Comparison of ENCODE assay signal across 10 cellular contexts in the genomic region with DNA sequence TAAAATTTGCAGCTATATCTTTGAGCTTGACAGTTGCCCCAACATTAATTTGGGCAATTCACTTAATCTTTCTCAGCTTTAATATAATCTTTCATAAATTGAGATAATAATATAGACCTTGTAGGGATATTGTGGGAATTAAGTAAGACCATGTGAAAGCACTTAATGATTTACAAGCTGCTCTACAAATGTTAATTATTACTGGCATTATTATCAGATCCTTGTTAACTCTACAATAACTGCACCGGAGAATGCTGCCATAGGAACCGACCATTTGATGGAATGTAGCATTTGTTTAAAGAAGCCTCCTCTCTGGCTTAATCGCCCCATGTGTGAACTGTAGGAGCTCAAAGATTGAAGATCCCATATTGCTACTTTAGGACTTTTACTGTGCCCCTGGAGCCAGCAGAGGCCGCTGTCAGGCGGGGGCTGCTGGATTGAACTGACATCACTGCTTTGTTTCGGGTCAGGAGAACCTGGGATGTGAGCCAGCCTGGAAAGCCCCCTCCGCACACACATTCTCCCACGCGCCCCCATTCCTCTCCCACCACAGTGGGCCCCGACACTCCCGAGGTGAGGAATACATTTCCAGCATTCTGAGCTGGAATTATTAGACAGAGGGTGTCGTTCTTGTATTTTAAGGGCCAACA.
DNase-seq lines count a peak whose midpoint lies in the region; ATAC-seq, FAIRE-seq and TF ChIP-seq lines count a peak whose summit lies in the region.
"Had no signal": no experiment of that assay in that cellular context is flagged by ENCODE, and none has a peak within 500 bp of the region (broad histone marks: within the 10 kb centered on the region; RNA-seq: fewer than 3 reads in every experiment).

No MANE protein-coding gene starts in this region.

- H3K9me3 ChIP-seq in heart right ventricle = peaks cover 0 to 6% (median 0%) of the 10 kb centered on the region in 11 donors

- H3K4me3 ChIP-seq in heart right ventricle = no peak overlapping the region

- peak; percentile 15 for FAIRE-seq in RCC 7860 (lab: Jason Lieb, UNC)

- H3K9me3 Mint-ChIP-seq in activated T-cell treated with anti-CD3 and anti-CD28 coated beads, Interleukin-2, amount 50 U/mL, for 24 hours = no peaks in the 10 kb centered on the region
- H3K9me3 Mint-ChIP-seq: activated B cell treated with CpG ODN at 0.5 μM for 24 hours, naive B cell had no signal

- WGBS in heart right ventricle, 2 donors = 28 to 37% methylated on average over 12 of the region's 12 CpGs

- H3K27me3 ChIP-seq in heart right ventricle = no peaks in the 10 kb centered on the region

- H3K36me3 Mint-ChIP-seq in activated T-cell treated with anti-CD3 and anti-CD28 coated beads, Interleukin-2, amount 50 U/mL, for 24 hours (ENCODE audit: low read depth) = no peaks in the 10 kb centered on the region
- H3K36me3 Mint-ChIP-seq: naive B cell had no signal

- peak in 7 of 9 donors; percentile 49 to 70 (median 62) for TF ChIP-seq CTCF in heart right ventricle (IDR thresholded peaks at IDR 0.05)

- intact Hi-C loops in heart right ventricle (cut with DNase I) = no loop called here

- peaks cover 0 to 83% (median 32%) of the 10 kb centered on the region in 9 donors for H3K36me3 ChIP-seq in heart right ventricle

- no peaks in the 10 kb centered on the region for H3K4me1 ChIP-seq in heart right ventricle

- peak; percentile 2 for DNase-seq in activated T-cell treated with anti-CD3 and anti-CD28 coated beads for 48 hours (ENCODE audit: low read depth)
- DNase-seq in activated T-cell treated with anti-CD3 and anti-CD28 coated beads, Interleukin-2, amount 50 U/mL, for 1 hour = no peak
- DNase-seq in RCC 7860 (ENCODE audit: low spot score) = no peak
- peak; percentile 10 to 23 for DNase-seq in heart right ventricle
- peak; percentile 2 for DNase-seq in stimulated activated CD8-positive, alpha-beta memory T cell treated with anti-CD3 and anti-CD28 coated beads, Interleukin-12 subunit alpha, Interleukin-12 subunit beta, amount 100 ng/mL, for 1 hour (ENCODE audit: low read depth)
- DNase-seq in stimulated activated naive CD4-positive, alpha-beta T cell treated with Interleukin-2 at 50 U/mL for 16 hours (lab: John Stamatoyannopoulos, UW) = no peak
- DNase-seq in NCI-H1694 (lab: John Stamatoyannopoulos, UW) = no peak
- no peak for DNase-seq in activated T-cell treated with anti-CD3 and anti-CD28 coated beads, Interleukin-2, amount 50 U/mL, for 24 hours
- DNase-seq: activated B cell treated with CpG ODN at 0.5 μM for 24 hours, naive B cell had no signal

- no peak overlapping the region for H3K4me3 Mint-ChIP-seq in activated T-cell treated with anti-CD3 and anti-CD28 coated beads, Interleukin-2, amount 50 U/mL, for 24 hours
- H3K4me3 Mint-ChIP-seq: activated B cell treated with CpG ODN at 0.5 μM for 24 hours, naive B cell had no signal

- ATAC-seq in heart right ventricle = peak in 6 of 8 donors; percentile 44 to 80 (median 64)

- peak overlapping the region in 1 of 10 donors; percentile 8 for H3K27ac ChIP-seq in heart right ventricle

- H3K4me1 Mint-ChIP-seq in activated T-cell treated with anti-CD3 and anti-CD28 coated beads, Interleukin-2, amount 50 U/mL, for 24 hours (ENCODE audit: low read depth) = no peaks in the 10 kb centered on the region
- H3K4me1 Mint-ChIP-seq: activated B cell treated with CpG ODN at 0.5 μM for 24 hours, naive B cell had no signal

- H3K27me3 Mint-ChIP-seq in activated T-cell treated with anti-CD3 and anti-CD28 coated beads, Interleukin-2, amount 50 U/mL, for 24 hours = no peaks in the 10 kb centered on the region

- H3K27ac Mint-ChIP-seq in activated T-cell treated with anti-CD3 and anti-CD28 coated beads, Interleukin-2, amount 50 U/mL, for 24 hours = no peak overlapping the region
- H3K27ac Mint-ChIP-seq: activated B cell treated with CpG ODN at 0.5 μM for 24 hours, naive B cell had no signal

Comparison
In these comparisons a context has a peak if more than half of its experiments do, and no peak if none do; other contexts are left out.
1. DNase-seq: peak in activated T-cell treated with anti-CD3 and anti-CD28 coated beads for 48 hours (single experiment), heart right ventricle (2 of 2) and stimulated activated CD8-positive, alpha-beta memory T cell treated with anti-CD3 and anti-CD28 coated beads, Interleukin-12 subunit alpha, Interleukin-12 subunit beta, amount 100 ng/mL, for 1 hour (single experiment); none in activated T-cell treated with anti-CD3 and anti-CD28 coated beads, Interleukin-2, amount 50 U/mL, for 1 hour (single experiment), RCC 7860 (single experiment), stimulated activated naive CD4-positive, alpha-beta T cell treated with Interleukin-2 at 50 U/mL for 16 hours (single experiment), NCI-H1694 (single experiment) and activated T-cell treated with anti-CD3 and anti-CD28 coated beads, Interleukin-2, amount 50 U/mL, for 24 hours (single experiment).